ENCODE assay signal across 21 cellular contexts in genomic region chr10:73408061-73408460, GRCh38. TPM values are rescaled to one million over a fixed set of nuclear protein-coding genes. Genes with fewer than 3 reads are reported as not detected.
DNase-seq lines count a peak whose midpoint lies in the region; ATAC-seq, FAIRE-seq and TF ChIP-seq lines count a peak whose summit lies in the region.
"Had no signal": no experiment of that assay in that cellular context is flagged by ENCODE, and none has a peak within 500 bp of the region (broad histone marks: within the 10 kb centered on the region; RNA-seq: fewer than 3 reads in every experiment).

No MANE protein-coding gene starts in this region.

- POLR2A ChIA-PET in Caco-2 (lab: Charles Lee), result interaction anchor here (0.6 to 0.7 kb wide), 3 partner anchors 49 to 82 kb away, joined by 3 to 5 read pairs (median 4); no protein-coding TSS in a partner anchor
- POLR2A ChIA-PET in HCT116 (lab: Charles Lee), result no interaction called here

- BruUV-seq in Caco-2 (replicated peaks; lab: Mats Ljungman, UMichigan) (no TSS peak), HCT116 (replicated peaks; lab: Mats Ljungman, UMichigan) (no TSS peak)

- ATAC-seq in HCT116, result no peak
- no peak for ATAC-seq in memory B cell (ENCODE audit: low read depth)
- ATAC-seq in GM18498 (IDR thresholded peaks at IDR 0.05; ENCODE audit: unreplicated experiment), result no peak
- ATAC-seq in GM21528 (IDR thresholded peaks at IDR 0.05; ENCODE audit: low FRiP score, unreplicated experiment), result no peak
- ATAC-seq: Panc1 had no signal

- H3K27me3 Mint-ChIP-seq in Caco-2 (ENCODE audit: insufficient read depth, unreplicated experiment) (no peaks in the 10 kb centered on the region), memory B cell (no peaks in the 10 kb centered on the region)
- H3K27me3 Mint-ChIP-seq: B cell; CD4-positive, alpha-beta T cell had no signal

- no peak for TF ChIP-seq POLR2A in HCT116 (IDR thresholded peaks at IDR 0.05; ENCODE audit: borderline replicate concordance, extremely low read depth, insufficient read depth, insufficient read length)

- no peak for TF ChIP-seq RAD21 in HCT116 (IDR thresholded peaks at IDR 0.05; ENCODE audit: low read depth)

- no peak for DNase-seq in Caco-2
- DNase-seq in HCT116 (ENCODE audit: low read depth, low spot score), result no peak
- no peak for DNase-seq in RCC 7860 (ENCODE audit: low spot score)
- DNase-seq in memory B cell (ENCODE audit: low spot score in 2 of 2), result no peak
- no peak for DNase-seq in frontal cortex (ENCODE audit: low spot score in 2 of 2)
- DNase-seq: CD4-positive, alpha-beta T cell; DMS79; GDM1; NCI-H1092; NCI-H1694 treated with DMSO at 0.1 percent for 48 hours; NCI-H446; NCI-H748 treated with DMSO at 0.1 percent for 48 hours; Right ventricle myocardium superior; SK-N-SH had no signal

- intact Hi-C loops in Caco-2 (cut with micrococcal nuclease; ENCODE audit: unreplicated experiment) (no loop called here), HCT116 (cut with micrococcal nuclease) (no loop called here)

- H2AFZ ChIP-seq in HCT116 (ENCODE audit: low read depth, low read length, poor library complexity, severe bottlenecking), result no peak overlapping the region

- peak; percentile 16 for FAIRE-seq in RCC 7860 (lab: Jason Lieb, UNC)
- no peak for FAIRE-seq in frontal cortex (lab: Jason Lieb, UNC)
- FAIRE-seq: GM12892 had no signal

- H3K4me3 ChIP-seq in Caco-2 (ENCODE audit: low read depth, low read length), result no peak overlapping the region
- H3K4me3 ChIP-seq in HCT116 (replicated peaks in 1 of 2; ENCODE audit: low read depth in 1 of 2, low read length in 2 of 2), result no peak overlapping the region
- H3K4me3 ChIP-seq: HAP-1 had no signal

- no peak overlapping the region for H3K9ac ChIP-seq in HCT116 (ENCODE audit: low read length)
- H3K9ac ChIP-seq: SK-N-SH had no signal

- peak overlapping the region; percentile 37; the same call in 1 of the 2 replicates for H3K4me2 ChIP-seq in HCT116 (ENCODE audit: low read length)
- H3K4me2 ChIP-seq: SK-N-SH had no signal

- TF ChIP-seq CTCF in Caco-2 (IDR thresholded peaks at IDR 0.05; ENCODE audit: insufficient read depth in 1 of 2, low read depth in 1 of 2, low read length in 1 of 2, severe bottlenecking in 1 of 2, unreplicated experiment in 1 of 2) (no peak), HCT116 (IDR thresholded peaks at IDR 0.05 in 2 of 3, conservative IDR thresholded peaks at IDR 0.05 in 1 of 3; ENCODE audit: borderline replicate concordance in 1 of 3, insufficient read depth in 1 of 3, low read depth in 2 of 3, low read length in 2 of 3) (no peak)

- H3K9me3 Mint-ChIP-seq in Caco-2 (ENCODE audit: unreplicated experiment) (no peaks in the 10 kb centered on the region), memory B cell (no peaks in the 10 kb centered on the region)
- H3K9me3 Mint-ChIP-seq: CD4-positive, alpha-beta T cell had no signal

- H3K36me3 Mint-ChIP-seq in Caco-2 (ENCODE audit: insufficient read depth, unreplicated experiment), result peaks cover 32% of the 10 kb centered on the region
- peaks cover 12% of the 10 kb centered on the region for H3K36me3 Mint-ChIP-seq in memory B cell

- CTCF ChIA-PET in Caco-2 (lab: Charles Lee) (no interaction called here), HCT116 (lab: Charles Lee) (interaction anchor here (1.3 kb wide), 1 partner anchor 10 kb away, joined by 6 read pairs; no protein-coding TSS in a partner anchor)

- H3K9me3 ChIP-seq in Caco-2 (no peaks in the 10 kb centered on the region), HCT116 (ENCODE audit: control insufficient read depth in 1 of 2, insufficient read depth in 1 of 2, low read depth in 1 of 2, low read length in 2 of 2) (no peaks in the 10 kb centered on the region)
- H3K9me3 ChIP-seq: HAP-1, SK-N-SH had no signal

- H4K20me1 ChIP-seq in HCT116 (ENCODE audit: insufficient read depth), result peaks cover 12% of the 10 kb centered on the region; the same call in 1 of the 2 replicates

- H3K27ac Mint-ChIP-seq in Caco-2 (ENCODE audit: unreplicated experiment) (peak overlapping the region; percentile 31), memory B cell (peak overlapping the region; percentile 62)
- H3K27ac Mint-ChIP-seq: B cell; CD4-positive, alpha-beta T cell had no signal

- H3K4me1 ChIP-seq in Caco-2, result peaks cover 40% of the 10 kb centered on the region
- H3K4me1 ChIP-seq in HCT116 (ENCODE audit: control insufficient read depth in 1 of 2, insufficient read depth in 2 of 2, low read length in 2 of 2), result peaks cover 5 to 23% of the 10 kb centered on the region in 2 experiments
- H3K4me1 ChIP-seq: HAP-1 had no signal

- H3K27ac ChIP-seq in HCT116 (ENCODE audit: low read depth, low read length), result no peak overlapping the region

- no peaks in the 10 kb centered on the region for H3K9me2 ChIP-seq in HCT116 (ENCODE audit: insufficient read depth)
- H3K9me2 ChIP-seq: SK-N-SH had no signal

- peaks cover 97% of the 10 kb centered on the region for H3K79me2 ChIP-seq in HCT116 (ENCODE audit: insufficient read depth, low read length)

- peaks cover 36% of the 10 kb centered on the region for H3K4me1 Mint-ChIP-seq in Caco-2 (ENCODE audit: low read depth, unreplicated experiment)
- peaks cover 34% of the 10 kb centered on the region for H3K4me1 Mint-ChIP-seq in memory B cell

- peak overlapping the region; percentile 6 for H3K4me3 Mint-ChIP-seq in Caco-2 (ENCODE audit: unreplicated experiment)
- H3K4me3 Mint-ChIP-seq in memory B cell, result no peak overlapping the region
- H3K4me3 Mint-ChIP-seq: B cell had no signal

- H3K36me3 ChIP-seq in Caco-2 (ENCODE audit: control insufficient read depth, insufficient read depth, low read length) (no peaks in the 10 kb centered on the region), HCT116 (ENCODE audit: control insufficient read depth in 1 of 2, insufficient read depth in 2 of 2, low read length in 2 of 2) (no peaks in the 10 kb centered on the region)
- H3K36me3 ChIP-seq: HAP-1 had no signal

- no peaks in the 10 kb centered on the region for H3K27me3 ChIP-seq in Caco-2 (replicated peaks; ENCODE audit: control insufficient read depth, insufficient read depth, low read length)
- H3K27me3 ChIP-seq in HCT116 (ENCODE audit: insufficient read depth, low read length), result no peaks in the 10 kb centered on the region

- RAD21 ChIA-PET in HCT116 (lab: Charles Lee; ENCODE audit: low non-redundant PET in 1 of 2, low total read pairs in 2 of 2, uncharacterized antibody in 2 of 2, unreplicated experiment in 2 of 2), result no interaction called here

TF ChIP-seq in HCT116, 20 proteins besides CTCF, POLR2A, EP300 and RAD21:
- TF ChIP-seq FOSL1 (IDR thresholded peaks at IDR 0.05; ENCODE audit: low read depth) (peak; percentile 77), SP1 (IDR thresholded peaks at IDR 0.05; ENCODE audit: low read depth) (0 out of 2 replicates have a peak, but pooled peaks have one; percentile 35), JUND (IDR thresholded peaks at IDR 0.05) (peak; percentile 46; the same call in 1 of the 2 replicates), ZFX (IDR thresholded peaks at IDR 0.05) (no peak)

RNA-seq across cellular contexts. Expression of gene ANXA7, which starts 5.8 kb away (rescaled TPM):
- total RNA-seq in Caco-2 (2022) (203 and 240 TPM in 2 replicates), HCT116 (2021; ENCODE audit: unreplicated experiment) (105 TPM), frontal cortex (25.7 TPM)
- 73.1 and 85.0 TPM in 2 replicates for polyA plus RNA-seq in HCT116 (2012)

RNA-seq across cellular contexts. Expression of gene MSS51, which starts 25.3 kb away (rescaled TPM):
- 2.0 and 2.1 TPM in 2 replicates for total RNA-seq in Caco-2 (2022)
- total RNA-seq in HCT116 (2021; ENCODE audit: unreplicated experiment), result 1.7 TPM
- polyA plus RNA-seq in HCT116 (2012), result 0.99 and 1.1 TPM in 2 replicates
- total RNA-seq in frontal cortex, result 1.6 TPM

RNA-seq across cellular contexts. Expression of gene CFAP70, which starts 49.4 kb away (rescaled TPM):
- total RNA-seq in Caco-2 (2022) (0.26 and 0.39 TPM in 2 replicates), HCT116 (2021; ENCODE audit: unreplicated experiment) (2.9 TPM), frontal cortex (0.82 TPM)
- 1.5 and 1.6 TPM in 2 replicates for polyA plus RNA-seq in HCT116 (2012)
- total RNA-seq: HT-29 had no signal
